Comparison of ENCODE assay signal across 1 cellular context in the genomic region with DNA sequence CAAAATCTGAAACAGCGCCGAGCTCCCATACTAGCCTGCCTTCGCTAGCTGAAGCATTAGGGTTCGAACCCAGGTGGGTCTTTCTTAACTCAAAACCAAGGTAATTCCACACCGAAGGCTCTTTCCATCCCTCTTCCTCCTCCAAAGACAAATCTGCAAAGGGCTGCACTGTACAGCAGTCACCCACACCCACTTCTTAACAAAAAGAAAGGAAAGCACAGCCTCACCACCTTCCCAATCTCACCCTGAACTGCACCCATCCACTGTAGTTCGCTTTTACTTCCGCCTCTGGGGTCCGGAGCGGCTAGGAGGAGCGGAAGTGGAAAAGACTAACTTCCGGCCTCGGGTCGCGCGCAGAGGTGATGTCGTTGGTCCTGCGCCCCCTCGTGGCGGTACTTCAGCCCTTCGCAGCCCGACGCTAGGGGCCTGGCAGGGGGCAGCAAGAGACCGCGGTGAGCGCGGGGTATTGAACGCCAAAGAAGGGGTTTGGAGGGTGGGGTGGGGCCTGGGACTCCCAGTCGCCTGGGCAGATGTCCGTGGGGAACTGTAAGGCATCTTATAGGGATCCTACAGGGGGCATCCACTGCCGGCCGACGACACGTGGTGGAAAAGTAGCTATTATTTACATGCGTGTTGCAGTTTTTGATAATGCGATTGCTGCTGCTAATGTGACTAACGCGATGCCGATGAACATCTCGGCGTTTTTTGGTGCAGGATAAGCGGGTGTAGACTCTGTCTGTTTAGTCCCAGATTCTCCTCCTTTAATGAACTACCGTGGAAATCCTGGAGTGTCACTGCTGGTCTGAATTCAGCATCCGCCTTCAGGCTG.
TF ChIP-seq lines count a peak whose summit lies in the region.

A gene with protein sequence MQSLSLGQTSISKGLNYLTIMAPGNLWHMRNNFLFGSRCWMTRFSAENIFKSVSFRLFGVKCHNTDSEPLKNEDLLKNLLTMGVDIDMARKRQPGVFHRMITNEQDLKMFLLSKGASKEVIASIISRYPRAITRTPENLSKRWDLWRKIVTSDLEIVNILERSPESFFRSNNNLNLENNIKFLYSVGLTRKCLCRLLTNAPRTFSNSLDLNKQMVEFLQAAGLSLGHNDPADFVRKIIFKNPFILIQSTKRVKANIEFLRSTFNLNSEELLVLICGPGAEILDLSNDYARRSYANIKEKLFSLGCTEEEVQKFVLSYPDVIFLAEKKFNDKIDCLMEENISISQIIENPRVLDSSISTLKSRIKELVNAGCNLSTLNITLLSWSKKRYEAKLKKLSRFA (minus strand): TSS at position 290 of the 829 bp plus-strand sequence. CDS start 619 bp downstream, outside the sequence.

TF ChIP-seq in HepG2, 621 proteins besides CTCF, POLR2A, EP300 and RAD21 (continued from another document and continues in another):
- TF ChIP-seq, protein P1, sequence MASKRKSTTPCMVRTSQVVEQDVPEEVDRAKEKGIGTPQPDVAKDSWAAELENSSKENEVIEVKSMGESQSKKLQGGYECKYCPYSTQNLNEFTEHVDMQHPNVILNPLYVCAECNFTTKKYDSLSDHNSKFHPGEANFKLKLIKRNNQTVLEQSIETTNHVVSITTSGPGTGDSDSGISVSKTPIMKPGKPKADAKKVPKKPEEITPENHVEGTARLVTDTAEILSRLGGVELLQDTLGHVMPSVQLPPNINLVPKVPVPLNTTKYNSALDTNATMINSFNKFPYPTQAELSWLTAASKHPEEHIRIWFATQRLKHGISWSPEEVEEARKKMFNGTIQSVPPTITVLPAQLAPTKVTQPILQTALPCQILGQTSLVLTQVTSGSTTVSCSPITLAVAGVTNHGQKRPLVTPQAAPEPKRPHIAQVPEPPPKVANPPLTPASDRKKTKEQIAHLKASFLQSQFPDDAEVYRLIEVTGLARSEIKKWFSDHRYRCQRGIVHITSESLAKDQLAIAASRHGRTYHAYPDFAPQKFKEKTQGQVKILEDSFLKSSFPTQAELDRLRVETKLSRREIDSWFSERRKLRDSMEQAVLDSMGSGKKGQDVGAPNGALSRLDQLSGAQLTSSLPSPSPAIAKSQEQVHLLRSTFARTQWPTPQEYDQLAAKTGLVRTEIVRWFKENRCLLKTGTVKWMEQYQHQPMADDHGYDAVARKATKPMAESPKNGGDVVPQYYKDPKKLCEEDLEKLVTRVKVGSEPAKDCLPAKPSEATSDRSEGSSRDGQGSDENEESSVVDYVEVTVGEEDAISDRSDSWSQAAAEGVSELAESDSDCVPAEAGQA (IDR thresholded peaks at IDR 0.05; ENCODE audit: low read depth), result peak; percentile 71; the same call in 1 of the 2 replicates
- TF ChIP-seq, protein P1 (CRISPR knock-in tag; IDR thresholded peaks at IDR 0.05; ENCODE audit: borderline replicate concordance), result no peak
- TF ChIP-seq CC2D1A (CRISPR knock-in tag; IDR thresholded peaks at IDR 0.05), result 0 out of 2 replicates have a peak, but pooled peaks have one; percentile 81
- TF ChIP-seq MBD4 (IDR thresholded peaks at IDR 0.05; ENCODE audit: borderline replicate concordance, low read length), result no peak
- peak; percentile 92 for TF ChIP-seq KDM5A (IDR thresholded peaks at IDR 0.05; ENCODE audit: borderline replicate concordance, low read length)
- peak; percentile 91 for TF ChIP-seq ZNF280D (CRISPR knock-in tag; IDR thresholded peaks at IDR 0.05)
- 0 out of 2 replicates have a peak, but pooled peaks have one; percentile 52 for TF ChIP-seq ZFP82 (CRISPR knock-in tag; IDR thresholded peaks at IDR 0.05; ENCODE audit: borderline replicate concordance)
- TF ChIP-seq KLF16 (CRISPR knock-in tag; IDR thresholded peaks at IDR 0.05), result peak in 1 of 2 experiments; percentile 91; a peak in 2 of 4 replicates
- no peak; the same call in 1 of the 2 replicates for TF ChIP-seq ZNF710 (CRISPR knock-in tag; IDR thresholded peaks at IDR 0.05; ENCODE audit: borderline replicate concordance)
- peak; percentile 84 for TF ChIP-seq ZBTB40 (IDR thresholded peaks at IDR 0.05)
- TF ChIP-seq ZBTB40 (CRISPR knock-in tag; IDR thresholded peaks at IDR 0.05), result peak; percentile 83; the same call in 1 of the 2 replicates
- peak; percentile 88 for TF ChIP-seq ARNT2 (CRISPR knock-in tag; IDR thresholded peaks at IDR 0.05; ENCODE audit: low read depth)
- TF ChIP-seq TAF1 (CRISPR knock-in tag; IDR thresholded peaks at IDR 0.05), result peak; percentile 88
- TF ChIP-seq TARDBP (CRISPR knock-in tag; IDR thresholded peaks at IDR 0.05), result peak; percentile 98
- peak; percentile 91 for TF ChIP-seq STAG1 (CRISPR knock-in tag; IDR thresholded peaks at IDR 0.05)
- no peak for TF ChIP-seq SCMH1 (CRISPR knock-in tag; IDR thresholded peaks at IDR 0.05; ENCODE audit: borderline replicate concordance)
- TF ChIP-seq ZBTB7B (CRISPR knock-in tag; IDR thresholded peaks at IDR 0.05), result peak; percentile 65; the same call in 1 of the 2 replicates
- TF ChIP-seq TRIM22 (IDR thresholded peaks at IDR 0.05), result no peak
- no peak for TF ChIP-seq RBAK (CRISPR knock-in tag; IDR thresholded peaks at IDR 0.05)
- TF ChIP-seq SUZ12 (IDR thresholded peaks at IDR 0.05; ENCODE audit: low read depth, low read length), result no peak
- peak; percentile 84; the same call in 1 of the 2 replicates for TF ChIP-seq ZKSCAN8 (CRISPR knock-in tag; IDR thresholded peaks at IDR 0.05; ENCODE audit: borderline replicate concordance)
- TF ChIP-seq ZNF383 (CRISPR knock-in tag; IDR thresholded peaks at IDR 0.05; ENCODE audit: borderline replicate concordance), result peak; percentile 83; the same call in 1 of the 2 replicates
- peak; percentile 84; the same call in 1 of the 2 replicates for TF ChIP-seq ZBTB38 (CRISPR knock-in tag; IDR thresholded peaks at IDR 0.05)
- no peak for TF ChIP-seq ZNF329 (CRISPR knock-in tag; IDR thresholded peaks at IDR 0.05; ENCODE audit: low read depth)
- 0 out of 2 replicates have a peak, but pooled peaks have one; percentile 75 for TF ChIP-seq NFATC3 (CRISPR knock-in tag; IDR thresholded peaks at IDR 0.05)
- TF ChIP-seq BRCA1 (CRISPR knock-in tag; IDR thresholded peaks at IDR 0.05), result peak; percentile 88
- TF ChIP-seq ZNF430 (CRISPR knock-in tag; IDR thresholded peaks at IDR 0.05), result no peak
